ENCODE assay signal across 1 cellular context in genomic region chr13:44051405-44051804, GRCh38.
TF ChIP-seq lines count a peak whose summit lies in the region.

No MANE protein-coding gene starts in this region.

TF ChIP-seq in HepG2, 621 proteins besides CTCF, POLR2A, EP300 and RAD21 (continued from another document):
- TF ChIP-seq MNT (IDR thresholded peaks at IDR 0.05) (no peak), ZNF75D (CRISPR knock-in tag; IDR thresholded peaks at IDR 0.05; ENCODE audit: borderline replicate concordance) (no peak), TCF12 (IDR thresholded peaks at IDR 0.05) (no peak), TCF12 (CRISPR knock-in tag; IDR thresholded peaks at IDR 0.05) (no peak), ZBTB1 (CRISPR knock-in tag; IDR thresholded peaks at IDR 0.05; ENCODE audit: borderline replicate concordance) (no peak), ZNF674 (CRISPR knock-in tag; IDR thresholded peaks at IDR 0.05; ENCODE audit: low read depth) (no peak), SAFB2 (CRISPR knock-in tag; IDR thresholded peaks at IDR 0.05; ENCODE audit: borderline replicate concordance, low read depth) (no peak), ZNF20 (CRISPR knock-in tag; IDR thresholded peaks at IDR 0.05) (no peak), ZBTB39 (CRISPR knock-in tag; IDR thresholded peaks at IDR 0.05) (no peak), ZFP1 (CRISPR knock-in tag; IDR thresholded peaks at IDR 0.05) (no peak), NRL (CRISPR knock-in tag; IDR thresholded peaks at IDR 0.05; ENCODE audit: borderline replicate concordance) (no peak), ETV6 (CRISPR knock-in tag; conservative IDR thresholded peaks at IDR 0.05) (no peak), BATF2 (CRISPR knock-in tag; IDR thresholded peaks at IDR 0.05) (no peak), IKZF4 (CRISPR knock-in tag; IDR thresholded peaks at IDR 0.05; ENCODE audit: borderline replicate concordance, low read depth, not compliant biosample characterization) (no peak), ZBTB21 (CRISPR knock-in tag; IDR thresholded peaks at IDR 0.05) (no peak), HNF4A (CRISPR knock-in tag; IDR thresholded peaks at IDR 0.05) (no peak), HNF4G (IDR thresholded peaks at IDR 0.05; ENCODE audit: borderline replicate concordance, low read depth, low read length) (no peak), HNF4G (CRISPR knock-in tag; IDR thresholded peaks at IDR 0.05; ENCODE audit: borderline replicate concordance, low read depth) (no peak), ZNF777 (CRISPR knock-in tag; IDR thresholded peaks at IDR 0.05) (no peak)
